ENCODE assay signal across 8 cellular contexts in the genomic region with DNA sequence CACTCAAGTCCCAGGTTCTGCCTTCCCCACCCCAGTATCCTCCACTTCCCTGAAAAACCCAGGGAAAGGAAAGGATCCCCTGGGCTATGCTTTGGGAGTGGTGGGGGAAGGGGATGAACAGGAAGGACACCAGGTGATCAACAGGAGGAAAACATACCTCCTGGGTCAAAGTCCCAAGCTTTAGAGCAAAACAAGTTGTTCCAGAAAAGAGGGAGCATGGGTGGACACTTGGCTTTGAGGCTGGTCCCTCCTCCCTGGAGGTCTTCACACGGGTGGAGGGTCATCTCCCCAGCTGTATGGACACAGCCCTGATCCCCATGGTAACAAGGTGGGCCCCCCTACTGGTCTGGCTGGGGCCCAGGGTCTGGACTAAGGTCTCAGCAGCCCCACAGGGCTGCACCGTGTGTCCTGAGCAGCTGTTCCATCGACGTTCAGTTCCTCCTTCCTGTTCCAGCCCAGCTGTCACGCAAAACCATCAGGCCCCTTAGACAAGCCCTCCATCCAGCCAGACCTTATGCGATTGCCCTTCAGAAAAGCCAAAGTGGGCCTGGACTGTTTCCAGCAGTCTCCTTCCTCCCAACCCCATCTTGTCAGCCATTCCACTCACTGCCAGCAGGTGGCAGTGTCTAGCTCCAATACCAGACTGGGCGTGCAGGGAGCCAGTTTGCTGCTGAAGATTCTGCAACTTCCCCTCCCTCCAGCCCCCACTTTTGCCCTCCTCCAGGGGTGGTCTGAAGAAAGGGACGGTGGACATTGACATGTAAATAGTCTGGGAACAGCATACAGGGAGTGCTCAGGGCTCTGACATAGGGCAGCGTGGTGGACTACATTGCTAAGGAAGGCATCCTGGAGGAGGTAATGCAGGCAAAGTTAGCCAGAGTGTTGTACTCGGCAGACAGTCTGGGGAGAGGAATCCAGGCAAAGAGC. TPM values are rescaled to one million over a fixed set of nuclear protein-coding genes. Genes with fewer than 3 reads are reported as not detected.
DNase-seq lines count a peak whose midpoint lies in the region; ATAC-seq and TF ChIP-seq lines count a peak whose summit lies in the region.

No MANE protein-coding gene starts in this region.

- H3K4me1 ChIP-seq in neural progenitor cell (peaks cover 3% of the 10 kb centered on the region), suprapubic skin (peaks cover 43% of the 10 kb centered on the region)

- H3K4me3 Mint-ChIP-seq in neural progenitor cell: peak overlapping the region; percentile 30

- H3K79me2 ChIP-seq in neural progenitor cell (ENCODE audit: low read depth): no peaks in the 10 kb centered on the region

- 15% methylated on average over 8 of the region's 10 CpGs for WGBS in suprapubic skin

- peak; percentile 67 for ATAC-seq in GM18907 (IDR thresholded peaks at IDR 0.05; ENCODE audit: unreplicated experiment)

- peaks cover 9% of the 10 kb centered on the region for H3K4me1 Mint-ChIP-seq in neural progenitor cell

- H3K36me3 Mint-ChIP-seq in neural progenitor cell: no peaks in the 10 kb centered on the region

- no peaks in the 10 kb centered on the region for H3K9me3 Mint-ChIP-seq in neural progenitor cell

- DNase-seq in AG09319 (ENCODE audit: extremely low read depth, low read depth) (peak; percentile 20), RPMI7951 (ENCODE audit: low read depth) (peak; percentile 63), fibroblast of villous mesenchyme (ENCODE audit: low read depth) (peak; percentile 60), neural progenitor cell (ENCODE audit: low spot score) (peak; percentile 86), suprapubic skin (ENCODE audit: low spot score in 2 of 2) (peak; percentile 85 to 87)
- peak; percentile 41 to 42 for DNase-seq in activated T-helper 1 cell treated with anti-CD3 and anti-CD28 coated beads, Interleukin-2, amount 50 U/mL, for 16 hours (ENCODE audit: low read depth in 1 of 2, low spot score in 1 of 2)

- peaks cover 7% of the 10 kb centered on the region for H3K27me3 Mint-ChIP-seq in neural progenitor cell (ENCODE audit: insufficient read depth, low read depth)

- H3K27me3 ChIP-seq in neural progenitor cell (peaks cover 20% of the 10 kb centered on the region), suprapubic skin (no peaks in the 10 kb centered on the region)

- peak overlapping the region; percentile 97 for H2AFZ ChIP-seq in neural progenitor cell (replicated peaks)

- TF ChIP-seq EP300 in Ishikawa (IDR thresholded peaks at IDR 0.05; ENCODE audit: borderline replicate concordance) (no peak), suprapubic skin (IDR thresholded peaks at IDR 0.05) (no peak)

- H3K9me3 ChIP-seq in neural progenitor cell (ENCODE audit: low read depth) (no peaks in the 10 kb centered on the region), suprapubic skin (no peaks in the 10 kb centered on the region)

- peak; percentile 90 for TF ChIP-seq RAD21 in Ishikawa (IDR thresholded peaks at IDR 0.05; ENCODE audit: low read depth)

- H3K9ac ChIP-seq in neural progenitor cell: no peak overlapping the region

- no peaks in the 10 kb centered on the region for H4K20me1 ChIP-seq in neural progenitor cell (ENCODE audit: low read depth)

- no peak; the same call in none of the 2 replicates for TF ChIP-seq CTCF in AG09319 (IDR thresholded peaks at IDR 0.05; ENCODE audit: low read depth, low read length)
- peak; percentile 97 for TF ChIP-seq CTCF in fibroblast of villous mesenchyme (IDR thresholded peaks at IDR 0.05; ENCODE audit: insufficient read depth, low read depth, low read length)
- peak; percentile 97 for TF ChIP-seq CTCF in neural progenitor cell (IDR thresholded peaks at IDR 0.05)
- peak; percentile 52 to 92 for TF ChIP-seq CTCF in suprapubic skin (IDR thresholded peaks at IDR 0.05)

- H3K36me3 ChIP-seq in neural progenitor cell (no peaks in the 10 kb centered on the region), suprapubic skin (no peaks in the 10 kb centered on the region)

- no peak overlapping the region for H3K27ac Mint-ChIP-seq in neural progenitor cell

- H3K4me2 ChIP-seq in neural progenitor cell: peak overlapping the region; percentile 65

- H3K27ac ChIP-seq in neural progenitor cell (no peak overlapping the region), suprapubic skin (no peak overlapping the region)

- H3K4me3 ChIP-seq in fibroblast of villous mesenchyme (ENCODE audit: low read depth, low read length) (no peak overlapping the region), neural progenitor cell (no peak overlapping the region), suprapubic skin (no peak overlapping the region)

- H3F3A ChIP-seq in neural progenitor cell (ENCODE audit: low read depth): no peaks in the 10 kb centered on the region

- TF ChIP-seq POLR2A in suprapubic skin (IDR thresholded peaks at IDR 0.05): no peak

TF ChIP-seq in Ishikawa, 13 proteins besides CTCF, POLR2A, EP300 and RAD21:
- TF ChIP-seq ZBTB7A (IDR thresholded peaks at IDR 0.05; ENCODE audit: low read depth): no peak
- TF ChIP-seq YY1 (IDR thresholded peaks at IDR 0.05; ENCODE audit: low read depth): 0 out of 2 replicates have a peak, but pooled peaks have one; percentile 32

RNA-seq across cellular contexts. Expression of a gene that starts 2.9 kb away (rescaled TPM):
- not detected in 2 replicates for total RNA-seq in RPMI7951 (2014; rRNA removed; shearing (Covaris generic))
- total RNA-seq in fibroblast of villous mesenchyme (0.43 TPM in 1 of 2 replicates, not detected in the other), neural progenitor cell (ENCODE audit: low replicate concordance) (not detected in 2 replicates), suprapubic skin (100 to 1,000 TPM in 3 of 4 donors, 10 to 100 TPM in 1; 36.8 to 201 (median 153) TPM)

RNA-seq across cellular contexts. Expression of a gene that starts 39.3 kb away (rescaled TPM):
- not detected in 2 replicates for total RNA-seq in RPMI7951 (2014; rRNA removed; shearing (Covaris generic))
- total RNA-seq in fibroblast of villous mesenchyme: 0.32 TPM in 1 of 2 replicates, not detected in the other
- not detected in 2 replicates for total RNA-seq in neural progenitor cell (ENCODE audit: low replicate concordance)
- 1 to 10 TPM in 2 of 4 donors, under 1 TPM in 2; 0.34 to 1.7 (median 1.2) TPM for total RNA-seq in suprapubic skin

RNA-seq across cellular contexts. Expression of a gene that starts 55.5 kb away (rescaled TPM):
- total RNA-seq in RPMI7951 (2014; rRNA removed; shearing (Covaris generic)): not detected in 2 replicates
- total RNA-seq in fibroblast of villous mesenchyme (not detected in 2 replicates), neural progenitor cell (ENCODE audit: low replicate concordance) (not detected in 2 replicates), suprapubic skin (not detected)

Comparison
In these comparisons a context has a peak if more than half of its experiments do, and no peak if none do; other contexts are left out.
1. DNase-seq: peak in every context shown above with its lines; median percentile 86 in neural progenitor cell; 86 in suprapubic skin; 63 in RPMI7951; 60 in fibroblast of villous mesenchyme; 42 in activated T-helper 1 cell treated with anti-CD3 and anti-CD28 coated beads, Interleukin-2, amount 50 U/mL, for 16 hours; 20 in AG09319.
2. RNA of a gene that starts 2.9 kb away (total RNA-seq): 36.8 to 201 TPM in suprapubic skin; 0.43 TPM in fibroblast of villous mesenchyme, not detected in RPMI7951 and not detected in neural progenitor cell; every median in the first group is over 10 times any median in the second.